Comparison of ENCODE assay signal across 19 cellular contexts in the genomic region with DNA sequence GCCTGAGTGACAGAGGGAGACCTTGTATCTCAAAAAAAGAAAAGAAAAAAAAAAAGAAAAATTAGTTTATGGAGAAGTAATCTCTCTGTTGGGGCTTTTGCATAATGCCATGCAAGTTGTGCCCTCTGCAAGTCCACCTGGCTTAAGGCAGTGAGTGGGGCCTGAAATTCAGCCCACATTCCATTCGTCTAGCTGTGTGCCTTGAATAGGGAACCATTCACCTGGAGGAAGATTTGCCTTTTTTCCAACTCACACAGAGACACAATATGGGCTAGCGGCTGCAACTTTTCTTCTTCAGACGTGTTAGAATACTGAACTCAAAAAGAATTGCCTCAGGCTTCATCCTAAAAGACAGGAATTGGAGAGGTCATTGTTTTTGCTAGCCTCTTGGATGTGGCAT. TPM values are rescaled to one million over a fixed set of nuclear protein-coding genes. Genes with fewer than 3 reads are reported as not detected.
DNase-seq lines count a peak whose midpoint lies in the region; ATAC-seq lines count a peak whose summit lies in the region.
"Had no signal": no experiment of that assay in that cellular context is flagged by ENCODE, and none has a peak within 500 bp of the region (broad histone marks: within the 10 kb centered on the region; RNA-seq: fewer than 3 reads in every experiment).

No MANE protein-coding gene starts in this region.

- POLR2A ChIA-PET in CD4-positive, alpha-beta memory T cell (lab: Charles Lee; ENCODE audit: partially characterized antibody) = no interaction called here

- H3K27ac ChIP-seq in CD4-positive, alpha-beta memory T cell (ENCODE audit: low read depth, low read length) = no peak overlapping the region
- peak overlapping the region; percentile 23 for H3K27ac ChIP-seq in HUES48 (ENCODE audit: low read depth, low read length)
- H3K27ac ChIP-seq: GM23248, KMS-11 had no signal

- peaks cover 40 to 58% of the 10 kb centered on the region in 2 donors for H3K36me3 Mint-ChIP-seq in CD4-positive, alpha-beta memory T cell
- H3K36me3 Mint-ChIP-seq in natural killer cell treated with Interleukin-12 subunit alpha and Interleukin-12 subunit beta and Interleukin-15 and Interleukin-18, amount 100 ng/mL, for 72 hours = peaks cover 4% of the 10 kb centered on the region

- H3K4me1 ChIP-seq in CD4-positive, alpha-beta memory T cell (ENCODE audit: insufficient read depth, low read length) = no peaks in the 10 kb centered on the region
- peaks cover 32% of the 10 kb centered on the region for H3K4me1 ChIP-seq in HUES48 (ENCODE audit: control insufficient read depth, insufficient read depth, low read length)

- CTCF ChIA-PET in CD4-positive, alpha-beta memory T cell (lab: Charles Lee; ENCODE audit: partially characterized antibody) = no interaction called here

- H3K27ac Mint-ChIP-seq in CD4-positive, alpha-beta memory T cell = peak overlapping the region in 4 of 7 donors; percentile 0 to 67 (median 48)
- H3K27ac Mint-ChIP-seq in natural killer cell treated with Interleukin-12 subunit alpha and Interleukin-12 subunit beta and Interleukin-15 and Interleukin-18, amount 100 ng/mL, for 72 hours = no peak overlapping the region

- no peak overlapping the region for H3K4me3 Mint-ChIP-seq in CD4-positive, alpha-beta memory T cell
- H3K4me3 Mint-ChIP-seq in natural killer cell treated with Interleukin-12 subunit alpha and Interleukin-12 subunit beta and Interleukin-15 and Interleukin-18, amount 100 ng/mL, for 72 hours = no peak overlapping the region

- H3K9me3 ChIP-seq in CD4-positive, alpha-beta memory T cell (ENCODE audit: control insufficient read depth in 1 of 2, low read length in 2 of 2) = no peaks in the 10 kb centered on the region
- H3K9me3 ChIP-seq in HUES48 (ENCODE audit: control insufficient read depth, insufficient read depth, low read length) = no peaks in the 10 kb centered on the region

- no peaks in the 10 kb centered on the region for H3K9me3 Mint-ChIP-seq in CD4-positive, alpha-beta memory T cell
- H3K9me3 Mint-ChIP-seq in natural killer cell treated with Interleukin-12 subunit alpha and Interleukin-12 subunit beta and Interleukin-15 and Interleukin-18, amount 100 ng/mL, for 72 hours = no peaks in the 10 kb centered on the region

- no peak overlapping the region for H3K9ac ChIP-seq in HUES48 (ENCODE audit: low read depth, low read length)
- H3K9ac ChIP-seq: GM23248, KMS-11 had no signal

- H3K36me3 ChIP-seq in CD4-positive, alpha-beta memory T cell (ENCODE audit: insufficient read depth, low read length) = peaks cover 20% of the 10 kb centered on the region
- H3K36me3 ChIP-seq in HUES48 (ENCODE audit: control insufficient read depth, insufficient read depth, low read length) = peaks cover 40% of the 10 kb centered on the region

- intact Hi-C loops in CD4-positive, alpha-beta memory T cell (cut with micrococcal nuclease) = no loop called here

- H3K4me1 Mint-ChIP-seq in CD4-positive, alpha-beta memory T cell = peaks cover 10 to 26% (median 16%) of the 10 kb centered on the region in 4 donors
- H3K4me1 Mint-ChIP-seq in natural killer cell treated with Interleukin-12 subunit alpha and Interleukin-12 subunit beta and Interleukin-15 and Interleukin-18, amount 100 ng/mL, for 72 hours (ENCODE audit: low read depth in 2 of 2) = peaks cover 13 to 17% of the 10 kb centered on the region in 2 donors

- no peak for ATAC-seq in natural killer cell treated with Interleukin-12 subunit alpha and Interleukin-12 subunit beta and Interleukin-15 and Interleukin-18, amount 100 ng/mL, for 72 hours
- ATAC-seq: SK-N-SH treated with all-trans-retinoic acid at 6 μM for 48 hours had no signal

- no peaks in the 10 kb centered on the region for H3K27me3 Mint-ChIP-seq in CD4-positive, alpha-beta memory T cell
- H3K27me3 Mint-ChIP-seq in natural killer cell treated with Interleukin-12 subunit alpha and Interleukin-12 subunit beta and Interleukin-15 and Interleukin-18, amount 100 ng/mL, for 72 hours = no peaks in the 10 kb centered on the region

- DNase-seq in CD4-positive, alpha-beta memory T cell = no peak
- DNase-seq in cerebellum (ENCODE audit: low spot score) = peak; percentile 60
- DNase-seq in iPS-NIHi11 (ENCODE audit: low spot score) = peak; percentile 19
- no peak for DNase-seq in natural killer cell treated with Interleukin-12 subunit alpha and Interleukin-12 subunit beta and Interleukin-15 and Interleukin-18, amount 100 ng/mL, for 72 hours (ENCODE audit: low spot score)
- no peak for DNase-seq in SIG-M5 treated with dmso at 0.1 percent for 504 hours (lab: John Stamatoyannopoulos, UW; ENCODE audit: unreplicated experiment)
- no peak for DNase-seq in activated naive CD4-positive, alpha-beta T cell treated with anti-CD3 and anti-CD28 coated beads, Interleukin-2, amount 50 U/mL, for 16 hours
- no peak for DNase-seq in NCI-H2107 treated with DMSO at 0.1 percent for 48 hours (lab: John Stamatoyannopoulos, UW; ENCODE audit: unreplicated experiment)
- DNase-seq: DND-41, GDM1, GM23248, NCI-H1417, NCI-H187, NCI-H2107, NCI-H345, NCI-H524 treated with DMSO at 0.1 percent for 48 hours, SHP77 had no signal

- no peaks in the 10 kb centered on the region for H3K27me3 ChIP-seq in CD4-positive, alpha-beta memory T cell (ENCODE audit: insufficient read depth, low read length)
- H3K27me3 ChIP-seq in HUES48 (ENCODE audit: control insufficient read depth, insufficient read depth, low read length) = no peaks in the 10 kb centered on the region

- H3K4me3 ChIP-seq in CD4-positive, alpha-beta memory T cell (ENCODE audit: low read length in 2 of 2) = no peak overlapping the region
- H3K4me3 ChIP-seq in HUES48 (ENCODE audit: low read depth, low read length) = no peak overlapping the region
- H3K4me3 ChIP-seq: GM23248 had no signal

RNA-seq across cellular contexts. Expression of a gene that starts 55.5 kb away (rescaled TPM):
- 10 to 100 TPM; 60.4 to 67.3 TPM for total RNA-seq in CD4-positive, alpha-beta memory T cell
- polyA plus RNA-seq in CD4-positive, alpha-beta memory T cell = 10 to 100 TPM; 31.2 to 47.5 TPM
- 48.8 TPM for total RNA-seq in cerebellum
- 10 to 100 TPM; 47.6 to 57.5 TPM for total RNA-seq in natural killer cell treated with Interleukin-12 subunit alpha and Interleukin-12 subunit beta and Interleukin-15 and Interleukin-18, amount 100 ng/mL, for 72 hours

Comparison
In these comparisons a context has a peak if more than half of its experiments do, and no peak if none do; other contexts are left out.
1. DNase-seq: peak in cerebellum (single experiment) and iPS-NIHi11 (single experiment); none in CD4-positive, alpha-beta memory T cell (0 of 5), natural killer cell treated with Interleukin-12 subunit alpha and Interleukin-12 subunit beta and Interleukin-15 and Interleukin-18, amount 100 ng/mL, for 72 hours (single experiment), SIG-M5 treated with dmso at 0.1 percent for 504 hours (single experiment), activated naive CD4-positive, alpha-beta T cell treated with anti-CD3 and anti-CD28 coated beads, Interleukin-2, amount 50 U/mL, for 16 hours (single experiment) and NCI-H2107 treated with DMSO at 0.1 percent for 48 hours (single experiment).
2. H3K27ac Mint-ChIP-seq: peak in CD4-positive, alpha-beta memory T cell (4 of 7); none in natural killer cell treated with Interleukin-12 subunit alpha and Interleukin-12 subunit beta and Interleukin-15 and Interleukin-18, amount 100 ng/mL, for 72 hours (0 of 2).